Comparison of ENCODE assay signal across 16 cellular contexts in genomic region chr7:12494354-12495024, GRCh38.
DNase-seq lines count a peak whose midpoint lies in the region; ATAC-seq and TF ChIP-seq lines count a peak whose summit lies in the region.
"Had no signal": no experiment of that assay in that cellular context is flagged by ENCODE, and none has a peak within 500 bp of the region (broad histone marks: within the 10 kb centered on the region; RNA-seq: fewer than 3 reads in every experiment).

No MANE protein-coding gene starts in this region.

- H3K27me3 Mint-ChIP-seq in endodermal cell (ENCODE audit: insufficient read depth): no peaks in the 10 kb centered on the region

- H3K9me3 Mint-ChIP-seq in endodermal cell: peaks cover 13% of the 10 kb centered on the region
- H3K9me3 Mint-ChIP-seq: activated CD4-positive, alpha-beta T cell treated with anti-CD3 and anti-CD28 coated beads, Interleukin-2, amount 10 ng/mL, durations not matched to agents 24 days and 14 days had no signal

- peak; percentile 9; the same call in 1 of the 2 replicates for TF ChIP-seq CTCF in AG04450 (IDR thresholded peaks at IDR 0.05; ENCODE audit: low read depth, low read length)
- TF ChIP-seq CTCF in OCI-LY1 (IDR thresholded peaks at IDR 0.05; ENCODE audit: low read length): peak; percentile 24; the same call in 1 of the 2 replicates
- peak; percentile 71 for TF ChIP-seq CTCF in endodermal cell (conservative IDR thresholded peaks at IDR 0.05)

- WGBS in endodermal cell (ENCODE audit: insufficient coverage in 1 of 2, insufficient read length in 1 of 2), 2 experiments: 99% methylated on average over 4 of the region's 4 CpGs; no CpG with 5 or more reads in 1 of the 2 experiments

- H3K36me3 Mint-ChIP-seq in endodermal cell (ENCODE audit: low read depth): no peaks in the 10 kb centered on the region
- H3K36me3 Mint-ChIP-seq: naive thymus-derived CD4-positive, alpha-beta T cell had no signal

- no peaks in the 10 kb centered on the region for H3K27me3 ChIP-seq in AG04450 (ENCODE audit: control insufficient read depth, insufficient read depth, low read length)
- no peaks in the 10 kb centered on the region for H3K27me3 ChIP-seq in H7 (ENCODE audit: control insufficient read depth, insufficient read depth, low read length)
- H3K27me3 ChIP-seq in OCI-LY1 (ENCODE audit: insufficient read depth, low read length): no peaks in the 10 kb centered on the region
- H3K27me3 ChIP-seq in endodermal cell (ENCODE audit: control insufficient read depth, insufficient read depth, low read length, poor library complexity, severe bottlenecking): no peaks in the 10 kb centered on the region

- no peak overlapping the region for H3K4me2 ChIP-seq in OCI-LY1 (ENCODE audit: low read length)

- DNase-seq in AG04450 (ENCODE audit: low read depth, low spot score) (no peak), H7 (peak; percentile 30), endodermal cell (peak; percentile 41), A172 (ENCODE audit: low spot score) (no peak), DMS114 treated with DMSO at 0.1 percent for 48 hours (lab: John Stamatoyannopoulos, UW; ENCODE audit: unreplicated experiment) (no peak), OCI-M2 (lab: John Stamatoyannopoulos, UW; ENCODE audit: unreplicated experiment) (no peak)
- DNase-seq: activated CD4-positive, alpha-beta T cell treated with anti-CD3 and anti-CD28 coated beads, Interleukin-2, amount 10 ng/mL, durations not matched to agents 24 days and 14 days; activated naive CD4-positive, alpha-beta T cell treated with Interleukin-2 at 50 U/mL for 16 hours; aorta; islet precursor cell; naive thymus-derived CD4-positive, alpha-beta T cell; NCI-H2107; NCI-H748 treated with DMSO at 0.1 percent for 48 hours had no signal

- H3K79me2 ChIP-seq in OCI-LY1 (ENCODE audit: insufficient read depth, low read length): no peaks in the 10 kb centered on the region

- peaks cover 6% of the 10 kb centered on the region for H3K4me1 Mint-ChIP-seq in endodermal cell
- H3K4me1 Mint-ChIP-seq: activated CD4-positive, alpha-beta T cell treated with anti-CD3 and anti-CD28 coated beads, Interleukin-2, amount 10 ng/mL, durations not matched to agents 24 days and 14 days had no signal

- H3K36me3 ChIP-seq in H7 (replicated peaks; ENCODE audit: control insufficient read depth, insufficient read depth, low read length) (no peaks in the 10 kb centered on the region), OCI-LY1 (ENCODE audit: insufficient read depth, low read length) (no peaks in the 10 kb centered on the region), endodermal cell (ENCODE audit: control insufficient read depth, insufficient read depth, low read length) (no peaks in the 10 kb centered on the region)

- CTCF ChIA-PET in AG04450 (lab: Charles Lee): interaction anchor here (0.7 to 3.7 kb wide), 9 partner anchors 10 to 785 kb away, joined by 3 to 87 read pairs (median 4); no protein-coding TSS in a partner anchor

- no peak overlapping the region for H3K27ac Mint-ChIP-seq in endodermal cell
- H3K27ac Mint-ChIP-seq: activated CD4-positive, alpha-beta T cell treated with anti-CD3 and anti-CD28 coated beads, Interleukin-2, amount 10 ng/mL, durations not matched to agents 24 days and 14 days; naive thymus-derived CD4-positive, alpha-beta T cell had no signal

- no peaks in the 10 kb centered on the region for H3F3A ChIP-seq in OCI-LY1 (ENCODE audit: insufficient read depth, low read length)

- no peak overlapping the region for H2AFZ ChIP-seq in OCI-LY1 (ENCODE audit: low read length)

- no peaks in the 10 kb centered on the region for H4K20me1 ChIP-seq in OCI-LY1 (ENCODE audit: insufficient read depth, low read length)

- H3K27ac ChIP-seq in AG04450 (ENCODE audit: low read depth, low read length) (no peak overlapping the region), OCI-LY1 (ENCODE audit: low read depth, low read length, poor library complexity, severe bottlenecking) (no peak overlapping the region), endodermal cell (ENCODE audit: low read depth, low read length) (no peak overlapping the region)

- no peaks in the 10 kb centered on the region for H3K9me3 ChIP-seq in AG04450 (ENCODE audit: control insufficient read depth, insufficient read depth, low read length)
- no peaks in the 10 kb centered on the region for H3K9me3 ChIP-seq in OCI-LY1 (ENCODE audit: low read length)
- no peaks in the 10 kb centered on the region for H3K9me3 ChIP-seq in endodermal cell (ENCODE audit: control insufficient read depth, low read length)

- POLR2A ChIA-PET in AG04450 (lab: Yijun Ruan, JAX): no interaction called here

- no peak for ATAC-seq in HG03159 (IDR thresholded peaks at IDR 0.05; ENCODE audit: unreplicated experiment)
- ATAC-seq: naive thymus-derived CD4-positive, alpha-beta T cell; Right ventricle myocardium inferior had no signal

- H3K9ac ChIP-seq in OCI-LY1 (ENCODE audit: low read length) (no peak overlapping the region), endodermal cell (ENCODE audit: extremely low read depth, low read length, poor library complexity, severe bottlenecking) (no peak overlapping the region)

- no peak overlapping the region for H3K4me3 ChIP-seq in AG04450 (ENCODE audit: low read depth, low read length)
- no peak overlapping the region for H3K4me3 ChIP-seq in H7 (ENCODE audit: insufficient read depth, low read depth, low read length)
- H3K4me3 ChIP-seq in OCI-LY1 (ENCODE audit: low read depth, low read length, poor library complexity, severe bottlenecking): no peak overlapping the region
- no peak overlapping the region for H3K4me3 ChIP-seq in endodermal cell (ENCODE audit: low read length)

- no peak overlapping the region for H3K4me3 Mint-ChIP-seq in endodermal cell
- H3K4me3 Mint-ChIP-seq: activated CD4-positive, alpha-beta T cell treated with anti-CD3 and anti-CD28 coated beads, Interleukin-2, amount 10 ng/mL, durations not matched to agents 24 days and 14 days; naive thymus-derived CD4-positive, alpha-beta T cell had no signal

- no peaks in the 10 kb centered on the region for H3K4me1 ChIP-seq in OCI-LY1 (ENCODE audit: insufficient read depth, low read length, severe bottlenecking)
- H3K4me1 ChIP-seq in endodermal cell (ENCODE audit: control insufficient read depth, insufficient read depth, low read length): no peaks in the 10 kb centered on the region

- no peaks in the 10 kb centered on the region for H3K9me2 ChIP-seq in OCI-LY1 (ENCODE audit: low read depth, low read length)

Comparison
In these comparisons a context has a peak if more than half of its experiments do, and no peak if none do; other contexts are left out.
1. DNase-seq: peak in H7 (single experiment) and endodermal cell (single experiment); none in AG04450 (single experiment), A172 (single experiment), DMS114 treated with DMSO at 0.1 percent for 48 hours (single experiment) and OCI-M2 (single experiment).
2. CTCF ChIP-seq: peak in every context shown above with its lines; median percentile 71 in endodermal cell; 24 in OCI-LY1; 9 in AG04450.